ENCODE assay signal across 1 cellular context in the genomic region with DNA sequence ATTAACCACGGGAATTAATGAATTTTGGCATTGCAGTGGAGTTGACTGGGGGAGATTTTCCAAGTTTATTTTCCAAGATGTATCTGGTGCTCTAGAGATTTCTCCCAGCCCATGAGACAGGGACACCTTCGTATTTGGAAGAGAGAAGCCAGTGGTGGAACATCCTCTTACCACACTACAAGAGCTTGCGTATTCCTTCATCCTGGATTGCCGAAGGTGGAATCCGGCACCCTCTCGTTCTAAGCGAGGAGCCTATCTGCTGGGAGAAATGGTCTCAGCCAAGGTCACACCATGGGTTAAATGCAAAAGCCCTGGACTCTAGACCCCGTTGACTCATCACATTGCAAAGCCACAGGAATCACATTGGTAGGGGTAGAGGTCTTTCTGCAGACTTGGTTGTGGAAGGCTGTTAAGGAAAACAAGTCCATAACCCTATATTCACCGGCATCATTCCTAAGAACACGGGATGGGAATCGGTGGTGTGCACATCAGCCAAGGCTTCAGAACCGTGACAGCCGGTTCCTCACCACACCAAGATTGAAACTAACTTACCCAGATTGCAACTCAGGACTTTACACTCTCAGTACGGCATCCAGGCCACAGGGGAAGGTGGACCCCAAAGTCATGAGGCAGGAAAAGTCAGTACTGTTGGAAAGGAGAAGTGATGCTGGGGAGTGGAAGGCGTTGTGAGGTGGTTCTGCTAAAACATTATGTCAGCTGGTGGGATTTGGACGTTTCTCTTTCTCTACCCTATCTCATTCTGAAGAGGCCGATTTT.
TF ChIP-seq lines count a peak whose summit lies in the region.

No MANE protein-coding gene starts in this region.

TF ChIP-seq in HepG2, 621 proteins besides CTCF, POLR2A, EP300 and RAD21 (continued from another document and continues in another):
- TF ChIP-seq, protein P1, sequence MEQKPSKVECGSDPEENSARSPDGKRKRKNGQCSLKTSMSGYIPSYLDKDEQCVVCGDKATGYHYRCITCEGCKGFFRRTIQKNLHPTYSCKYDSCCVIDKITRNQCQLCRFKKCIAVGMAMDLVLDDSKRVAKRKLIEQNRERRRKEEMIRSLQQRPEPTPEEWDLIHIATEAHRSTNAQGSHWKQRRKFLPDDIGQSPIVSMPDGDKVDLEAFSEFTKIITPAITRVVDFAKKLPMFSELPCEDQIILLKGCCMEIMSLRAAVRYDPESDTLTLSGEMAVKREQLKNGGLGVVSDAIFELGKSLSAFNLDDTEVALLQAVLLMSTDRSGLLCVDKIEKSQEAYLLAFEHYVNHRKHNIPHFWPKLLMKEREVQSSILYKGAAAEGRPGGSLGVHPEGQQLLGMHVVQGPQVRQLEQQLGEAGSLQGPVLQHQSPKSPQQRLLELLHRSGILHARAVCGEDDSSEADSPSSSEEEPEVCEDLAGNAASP (CRISPR knock-in tag; IDR thresholded peaks at IDR 0.05; ENCODE audit: borderline replicate concordance): 0 out of 2 replicates have a peak, but pooled peaks have one; percentile 46
- TF ChIP-seq NR2F2 (IDR thresholded peaks at IDR 0.05; ENCODE audit: borderline replicate concordance, low read depth): 0 out of 2 replicates have a peak, but pooled peaks have one; percentile 53
- 0 out of 2 replicates have a peak, but pooled peaks have one; percentile 39 for TF ChIP-seq ZNF746 (CRISPR knock-in tag; IDR thresholded peaks at IDR 0.05)
- TF ChIP-seq ZKSCAN1 (IDR thresholded peaks at IDR 0.05; ENCODE audit: low read length): no peak
- TF ChIP-seq, protein P2, sequence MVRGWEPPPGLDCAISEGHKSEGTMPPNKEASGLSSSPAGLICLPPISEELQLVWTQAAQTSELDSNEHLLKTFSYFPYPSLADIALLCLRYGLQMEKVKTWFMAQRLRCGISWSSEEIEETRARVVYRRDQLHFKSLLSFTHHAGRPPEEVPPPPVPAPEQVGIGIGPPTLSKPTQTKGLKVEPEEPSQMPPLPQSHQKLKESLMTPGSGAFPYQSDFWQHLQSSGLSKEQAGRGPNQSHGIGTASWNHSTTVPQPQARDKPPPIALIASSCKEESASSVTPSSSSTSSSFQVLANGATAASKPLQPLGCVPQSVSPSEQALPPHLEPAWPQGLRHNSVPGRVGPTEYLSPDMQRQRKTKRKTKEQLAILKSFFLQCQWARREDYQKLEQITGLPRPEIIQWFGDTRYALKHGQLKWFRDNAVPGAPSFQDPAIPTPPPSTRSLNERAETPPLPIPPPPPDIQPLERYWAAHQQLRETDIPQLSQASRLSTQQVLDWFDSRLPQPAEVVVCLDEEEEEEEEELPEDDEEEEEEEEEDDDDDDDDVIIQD (CRISPR knock-in tag; IDR thresholded peaks at IDR 0.05; ENCODE audit: low read depth): peak; percentile 79
- TF ChIP-seq, protein P3, sequence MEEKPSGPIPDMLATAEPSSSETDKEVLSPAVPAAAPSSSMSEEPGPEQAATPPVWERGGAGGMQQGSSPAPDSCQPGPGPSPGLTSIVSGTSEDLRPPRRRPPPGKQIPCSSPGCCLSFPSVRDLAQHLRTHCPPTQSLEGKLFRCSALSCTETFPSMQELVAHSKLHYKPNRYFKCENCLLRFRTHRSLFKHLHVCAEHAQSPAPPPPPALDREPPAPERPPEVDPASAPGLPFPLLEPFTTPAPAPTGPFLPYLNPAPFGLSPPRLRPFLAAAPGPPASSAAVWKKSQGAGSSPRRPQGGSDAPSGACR (CRISPR knock-in tag; IDR thresholded peaks at IDR 0.05): peak; percentile 88
- TF ChIP-seq ZNF510 (CRISPR knock-in tag; IDR thresholded peaks at IDR 0.05; ENCODE audit: low read depth): no peak
- 0 out of 2 replicates have a peak, but pooled peaks have one; percentile 35 for TF ChIP-seq ZSCAN31 (CRISPR knock-in tag; IDR thresholded peaks at IDR 0.05; ENCODE audit: low read depth)
- TF ChIP-seq, protein P4, sequence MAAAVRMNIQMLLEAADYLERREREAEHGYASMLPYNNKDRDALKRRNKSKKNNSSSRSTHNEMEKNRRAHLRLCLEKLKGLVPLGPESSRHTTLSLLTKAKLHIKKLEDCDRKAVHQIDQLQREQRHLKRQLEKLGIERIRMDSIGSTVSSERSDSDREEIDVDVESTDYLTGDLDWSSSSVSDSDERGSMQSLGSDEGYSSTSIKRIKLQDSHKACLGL (CRISPR knock-in tag; IDR thresholded peaks at IDR 0.05): no peak
- peak; percentile 66; the same call in 1 of the 3 replicates for TF ChIP-seq MXI1 (IDR thresholded peaks at IDR 0.05; ENCODE audit: borderline replicate concordance, low read depth, low read length)
- TF ChIP-seq ZNF550 (CRISPR knock-in tag; IDR thresholded peaks at IDR 0.05; ENCODE audit: borderline replicate concordance): peak; percentile 7; the same call in 1 of the 2 replicates
- no peak for TF ChIP-seq RFXAP (CRISPR knock-in tag; IDR thresholded peaks at IDR 0.05; ENCODE audit: borderline replicate concordance)
- TF ChIP-seq RARA (CRISPR knock-in tag; IDR thresholded peaks at IDR 0.05): peak; percentile 84
- TF ChIP-seq ZNF616 (CRISPR knock-in tag; IDR thresholded peaks at IDR 0.05; ENCODE audit: low read depth): no peak
- no peak for TF ChIP-seq ZFP82 (CRISPR knock-in tag; IDR thresholded peaks at IDR 0.05; ENCODE audit: borderline replicate concordance)
- TF ChIP-seq, protein P5, sequence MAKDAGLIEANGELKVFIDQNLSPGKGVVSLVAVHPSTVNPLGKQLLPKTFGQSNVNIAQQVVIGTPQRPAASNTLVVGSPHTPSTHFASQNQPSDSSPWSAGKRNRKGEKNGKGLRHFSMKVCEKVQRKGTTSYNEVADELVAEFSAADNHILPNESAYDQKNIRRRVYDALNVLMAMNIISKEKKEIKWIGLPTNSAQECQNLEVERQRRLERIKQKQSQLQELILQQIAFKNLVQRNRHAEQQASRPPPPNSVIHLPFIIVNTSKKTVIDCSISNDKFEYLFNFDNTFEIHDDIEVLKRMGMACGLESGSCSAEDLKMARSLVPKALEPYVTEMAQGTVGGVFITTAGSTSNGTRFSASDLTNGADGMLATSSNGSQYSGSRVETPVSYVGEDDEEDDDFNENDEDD (CRISPR knock-in tag; IDR thresholded peaks at IDR 0.05; ENCODE audit: borderline replicate concordance): no peak
- TF ChIP-seq ZNF263 (CRISPR knock-in tag; IDR thresholded peaks at IDR 0.05): 0 out of 2 replicates have a peak, but pooled peaks have one; percentile 18
- no peak for TF ChIP-seq RARG (CRISPR knock-in tag; IDR thresholded peaks at IDR 0.05; ENCODE audit: low read depth)
- no peak for TF ChIP-seq IRX3 (CRISPR knock-in tag; IDR thresholded peaks at IDR 0.05; ENCODE audit: borderline replicate concordance, low read depth)
- TF ChIP-seq ZNF792 (CRISPR knock-in tag; IDR thresholded peaks at IDR 0.05): peak; percentile 87
- TF ChIP-seq LCORL (IDR thresholded peaks at IDR 0.05): no peak
- TF ChIP-seq LCORL (CRISPR knock-in tag; IDR thresholded peaks at IDR 0.05): peak; percentile 89; the same call in 1 of the 2 replicates
- peak; percentile 14; the same call in 1 of the 2 replicates for TF ChIP-seq DMAP1 (CRISPR knock-in tag; IDR thresholded peaks at IDR 0.05)
- TF ChIP-seq, protein P6, sequence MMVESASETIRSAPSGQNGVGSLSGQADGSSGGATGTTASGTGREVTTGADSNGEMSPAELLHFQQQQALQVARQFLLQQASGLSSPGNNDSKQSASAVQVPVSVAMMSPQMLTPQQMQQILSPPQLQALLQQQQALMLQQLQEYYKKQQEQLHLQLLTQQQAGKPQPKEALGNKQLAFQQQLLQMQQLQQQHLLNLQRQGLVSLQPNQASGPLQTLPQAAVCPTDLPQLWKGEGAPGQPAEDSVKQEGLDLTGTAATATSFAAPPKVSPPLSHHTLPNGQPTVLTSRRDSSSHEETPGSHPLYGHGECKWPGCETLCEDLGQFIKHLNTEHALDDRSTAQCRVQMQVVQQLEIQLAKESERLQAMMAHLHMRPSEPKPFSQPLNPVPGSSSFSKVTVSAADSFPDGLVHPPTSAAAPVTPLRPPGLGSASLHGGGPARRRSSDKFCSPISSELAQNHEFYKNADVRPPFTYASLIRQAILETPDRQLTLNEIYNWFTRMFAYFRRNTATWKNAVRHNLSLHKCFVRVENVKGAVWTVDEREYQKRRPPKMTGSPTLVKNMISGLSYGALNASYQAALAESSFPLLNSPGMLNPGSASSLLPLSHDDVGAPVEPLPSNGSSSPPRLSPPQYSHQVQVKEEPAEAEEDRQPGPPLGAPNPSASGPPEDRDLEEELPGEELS (CRISPR knock-in tag; IDR thresholded peaks at IDR 0.05): 0 out of 2 replicates have a peak, but pooled peaks have one; percentile 34
- TF ChIP-seq, protein P7, sequence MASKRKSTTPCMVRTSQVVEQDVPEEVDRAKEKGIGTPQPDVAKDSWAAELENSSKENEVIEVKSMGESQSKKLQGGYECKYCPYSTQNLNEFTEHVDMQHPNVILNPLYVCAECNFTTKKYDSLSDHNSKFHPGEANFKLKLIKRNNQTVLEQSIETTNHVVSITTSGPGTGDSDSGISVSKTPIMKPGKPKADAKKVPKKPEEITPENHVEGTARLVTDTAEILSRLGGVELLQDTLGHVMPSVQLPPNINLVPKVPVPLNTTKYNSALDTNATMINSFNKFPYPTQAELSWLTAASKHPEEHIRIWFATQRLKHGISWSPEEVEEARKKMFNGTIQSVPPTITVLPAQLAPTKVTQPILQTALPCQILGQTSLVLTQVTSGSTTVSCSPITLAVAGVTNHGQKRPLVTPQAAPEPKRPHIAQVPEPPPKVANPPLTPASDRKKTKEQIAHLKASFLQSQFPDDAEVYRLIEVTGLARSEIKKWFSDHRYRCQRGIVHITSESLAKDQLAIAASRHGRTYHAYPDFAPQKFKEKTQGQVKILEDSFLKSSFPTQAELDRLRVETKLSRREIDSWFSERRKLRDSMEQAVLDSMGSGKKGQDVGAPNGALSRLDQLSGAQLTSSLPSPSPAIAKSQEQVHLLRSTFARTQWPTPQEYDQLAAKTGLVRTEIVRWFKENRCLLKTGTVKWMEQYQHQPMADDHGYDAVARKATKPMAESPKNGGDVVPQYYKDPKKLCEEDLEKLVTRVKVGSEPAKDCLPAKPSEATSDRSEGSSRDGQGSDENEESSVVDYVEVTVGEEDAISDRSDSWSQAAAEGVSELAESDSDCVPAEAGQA (IDR thresholded peaks at IDR 0.05; ENCODE audit: low read depth): peak; percentile 37; the same call in 1 of the 2 replicates
- TF ChIP-seq, protein P7 (CRISPR knock-in tag; IDR thresholded peaks at IDR 0.05; ENCODE audit: borderline replicate concordance): no peak
- 0 out of 2 replicates have a peak, but pooled peaks have one; percentile 64 for TF ChIP-seq ZNF317 (CRISPR knock-in tag; IDR thresholded peaks at IDR 0.05)
- TF ChIP-seq, protein P8, sequence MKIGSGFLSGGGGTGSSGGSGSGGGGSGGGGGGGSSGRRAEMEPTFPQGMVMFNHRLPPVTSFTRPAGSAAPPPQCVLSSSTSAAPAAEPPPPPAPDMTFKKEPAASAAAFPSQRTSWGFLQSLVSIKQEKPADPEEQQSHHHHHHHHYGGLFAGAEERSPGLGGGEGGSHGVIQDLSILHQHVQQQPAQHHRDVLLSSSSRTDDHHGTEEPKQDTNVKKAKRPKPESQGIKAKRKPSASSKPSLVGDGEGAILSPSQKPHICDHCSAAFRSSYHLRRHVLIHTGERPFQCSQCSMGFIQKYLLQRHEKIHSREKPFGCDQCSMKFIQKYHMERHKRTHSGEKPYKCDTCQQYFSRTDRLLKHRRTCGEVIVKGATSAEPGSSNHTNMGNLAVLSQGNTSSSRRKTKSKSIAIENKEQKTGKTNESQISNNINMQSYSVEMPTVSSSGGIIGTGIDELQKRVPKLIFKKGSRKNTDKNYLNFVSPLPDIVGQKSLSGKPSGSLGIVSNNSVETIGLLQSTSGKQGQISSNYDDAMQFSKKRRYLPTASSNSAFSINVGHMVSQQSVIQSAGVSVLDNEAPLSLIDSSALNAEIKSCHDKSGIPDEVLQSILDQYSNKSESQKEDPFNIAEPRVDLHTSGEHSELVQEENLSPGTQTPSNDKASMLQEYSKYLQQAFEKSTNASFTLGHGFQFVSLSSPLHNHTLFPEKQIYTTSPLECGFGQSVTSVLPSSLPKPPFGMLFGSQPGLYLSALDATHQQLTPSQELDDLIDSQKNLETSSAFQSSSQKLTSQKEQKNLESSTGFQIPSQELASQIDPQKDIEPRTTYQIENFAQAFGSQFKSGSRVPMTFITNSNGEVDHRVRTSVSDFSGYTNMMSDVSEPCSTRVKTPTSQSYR (CRISPR knock-in tag; IDR thresholded peaks at IDR 0.05; ENCODE audit: borderline replicate concordance): no peak; the same call in 1 of the 2 replicates
- TF ChIP-seq MLLT10 (CRISPR knock-in tag; IDR thresholded peaks at IDR 0.05): no peak
- TF ChIP-seq, protein P9, sequence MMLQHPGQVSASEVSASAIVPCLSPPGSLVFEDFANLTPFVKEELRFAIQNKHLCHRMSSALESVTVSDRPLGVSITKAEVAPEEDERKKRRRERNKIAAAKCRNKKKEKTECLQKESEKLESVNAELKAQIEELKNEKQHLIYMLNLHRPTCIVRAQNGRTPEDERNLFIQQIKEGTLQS (CRISPR knock-in tag; IDR thresholded peaks at IDR 0.05): peak; percentile 95
- no peak for TF ChIP-seq ZNF83 (CRISPR knock-in tag; IDR thresholded peaks at IDR 0.05; ENCODE audit: borderline replicate concordance)
- TF ChIP-seq ZNF614 (CRISPR knock-in tag; IDR thresholded peaks at IDR 0.05; ENCODE audit: borderline replicate concordance): peak; percentile 40; the same call in 1 of the 2 replicates
- peak; percentile 50; the same call in 1 of the 2 replicates for TF ChIP-seq CCDC6 (CRISPR knock-in tag; IDR thresholded peaks at IDR 0.05)
- TF ChIP-seq HOXA3 (CRISPR knock-in tag; IDR thresholded peaks at IDR 0.05): peak; percentile 79
- TF ChIP-seq FOXM1 (CRISPR knock-in tag; IDR thresholded peaks at IDR 0.05): no peak
- TF ChIP-seq NR2F6 (IDR thresholded peaks at IDR 0.05): peak; percentile 81
- TF ChIP-seq NR2F6 (CRISPR knock-in tag; IDR thresholded peaks at IDR 0.05): peak; percentile 81
- no peak for TF ChIP-seq NKX3-1 (CRISPR knock-in tag; IDR thresholded peaks at IDR 0.05)
- 0 out of 2 replicates have a peak, but pooled peaks have one; percentile 50 for TF ChIP-seq ZNF747 (CRISPR knock-in tag; IDR thresholded peaks at IDR 0.05; ENCODE audit: borderline replicate concordance)
- TF ChIP-seq JUND (CRISPR knock-in tag; IDR thresholded peaks at IDR 0.05): peak; percentile 96
- peak; percentile 75 to 77; a peak in 3 of 4 replicates for TF ChIP-seq NR2F1 (CRISPR knock-in tag; IDR thresholded peaks at IDR 0.05)
- no peak for TF ChIP-seq ZNF780A (CRISPR knock-in tag; IDR thresholded peaks at IDR 0.05)
